Comparison of ENCODE assay signal across 8 cellular contexts in genomic region chr10:111076682-111077661, GRCh38. TPM values are rescaled to one million over a fixed set of nuclear protein-coding genes. Genes with fewer than 3 reads are reported as not detected.
DNase-seq lines count a peak whose midpoint lies in the region; ATAC-seq and TF ChIP-seq lines count a peak whose summit lies in the region.

TSS of gene ADRA2A (plus strand) at chr10:111077029. CDS start at chr10:111077997, 968 bp downstream.

- H3K4me3 ChIP-seq in foreskin fibroblast (ENCODE audit: low read depth in 1 of 2, low read length in 2 of 2) (peak within 1 kb of the TSS; percentile 44 to 59), neural cell (ENCODE audit: low read length) (peak within 1 kb of the TSS; percentile 88)

- H3K36me3 Mint-ChIP-seq in CD14-positive monocyte, result peaks cover 4 to 6% of the 10 kb centered on the region in 2 donors
- H3K36me3 Mint-ChIP-seq in activated T-cell treated with anti-CD3 and anti-CD28 coated beads, Interleukin-2, amount 50 U/mL, for 4 hours (ENCODE audit: insufficient read depth), result no peaks in the 10 kb centered on the region

- peak within 1 kb of the TSS; percentile 79 for H3K4me2 ChIP-seq in neural cell (ENCODE audit: low read length)

- H3K4me1 Mint-ChIP-seq in CD14-positive monocyte, result peaks cover 18% of the 10 kb centered on the region
- peaks cover 16% of the 10 kb centered on the region for H3K4me1 Mint-ChIP-seq in activated T-cell treated with anti-CD3 and anti-CD28 coated beads, Interleukin-2, amount 50 U/mL, for 4 hours (ENCODE audit: low read depth)

- H3K27ac ChIP-seq in neural cell (ENCODE audit: low read length), result peak within 1 kb of the TSS; percentile 50

- H3K9me3 Mint-ChIP-seq in CD14-positive monocyte, result peaks cover 4 to 16% (median 11%) of the 10 kb centered on the region in 7 donors
- no peaks in the 10 kb centered on the region for H3K9me3 Mint-ChIP-seq in activated T-cell treated with anti-CD3 and anti-CD28 coated beads, Interleukin-2, amount 50 U/mL, for 4 hours

- peaks cover 6% of the 10 kb centered on the region for H3K9me3 ChIP-seq in neural cell (ENCODE audit: low read length)

- peak; percentile 36 for ATAC-seq in GM21390 (IDR thresholded peaks at IDR 0.05; ENCODE audit: unreplicated experiment)
- peak; percentile 53 to 56 for ATAC-seq in activated T-cell treated with anti-CD3 and anti-CD28 coated beads, Interleukin-2, amount 50 U/mL, for 4 hours
- ATAC-seq in GM19328 (IDR thresholded peaks at IDR 0.05; ENCODE audit: unreplicated experiment), result no peak

- peak within 1 kb of the TSS; percentile 37 for H2AFZ ChIP-seq in neural cell (ENCODE audit: low read depth, low read length)

- H3K79me2 ChIP-seq in neural cell (replicated peaks; ENCODE audit: insufficient read depth, low read length), result no peaks in the 10 kb centered on the region

- peaks cover 39% of the 10 kb centered on the region for H3K27me3 ChIP-seq in neural cell (ENCODE audit: insufficient read depth, low read depth, low read length)

- H3F3A ChIP-seq in neural cell (ENCODE audit: insufficient read depth, low read length, poor library complexity, severe bottlenecking), result no peaks in the 10 kb centered on the region

- no peak within 1 kb of the TSS for H3K27ac Mint-ChIP-seq in CD14-positive monocyte

- H3K27me3 Mint-ChIP-seq in CD14-positive monocyte (ENCODE audit: low read depth in 3 of 3), result peaks cover 56 to 74% (median 66%) of the 10 kb centered on the region in 3 donors
- peaks cover 68% of the 10 kb centered on the region for H3K27me3 Mint-ChIP-seq in activated T-cell treated with anti-CD3 and anti-CD28 coated beads, Interleukin-2, amount 50 U/mL, for 4 hours (ENCODE audit: low read depth)

- no peak for TF ChIP-seq EP300 in neural cell (conservative IDR thresholded peaks at IDR 0.05; ENCODE audit: poor library complexity, severe bottlenecking)

- H4K20me1 ChIP-seq in neural cell (ENCODE audit: insufficient read depth), result no peaks in the 10 kb centered on the region

- TF ChIP-seq CTCF in CD14-positive monocyte (IDR thresholded peaks at IDR 0.05) (no peak), foreskin fibroblast (IDR thresholded peaks at IDR 0.05; ENCODE audit: low read depth, low read length) (no peak), neural cell (IDR thresholded peaks at IDR 0.05; ENCODE audit: poor library complexity, severe bottlenecking) (no peak)

- peak within 1 kb of the TSS; percentile 68 for H3K9ac ChIP-seq in neural cell (ENCODE audit: low read length)

- DNase-seq in CD14-positive monocyte (ENCODE audit: low spot score) (no peak), NCI-H2107 (lab: John Stamatoyannopoulos, UW) (peak; percentile 24), foreskin fibroblast (peak; percentile 26 to 65)
- no peak for DNase-seq in activated T-cell treated with anti-CD3 and anti-CD28 coated beads, Interleukin-2, amount 50 U/mL, for 4 hours
- DNase-seq in activated CD4-positive, CD25-positive, alpha-beta regulatory T cell (lab: John Stamatoyannopoulos, UW), result no peak

- intact Hi-C loops in CD14-positive monocyte (cut with micrococcal nuclease), result no loop called here

- H3K4me3 Mint-ChIP-seq in CD14-positive monocyte, result peak within 1 kb of the TSS; percentile 71 to 85
- H3K4me3 Mint-ChIP-seq in activated T-cell treated with anti-CD3 and anti-CD28 coated beads, Interleukin-2, amount 50 U/mL, for 4 hours, result peak within 1 kb of the TSS; percentile 71

- H3K36me3 ChIP-seq in neural cell (ENCODE audit: insufficient read depth, low read length), result no peaks in the 10 kb centered on the region

- peak; percentile 9 for TF ChIP-seq RAD21 in neural cell (conservative IDR thresholded peaks at IDR 0.05)

- H3K9me2 ChIP-seq in neural cell (ENCODE audit: insufficient read depth, low read length), result no peaks in the 10 kb centered on the region

TF ChIP-seq in neural cell, 6 proteins besides CTCF, POLR2A, EP300 and RAD21:
- peak; percentile 44 for TF ChIP-seq POLR2AphosphoS5 (IDR thresholded peaks at IDR 0.05)
- no peak for TF ChIP-seq SMC3 (conservative IDR thresholded peaks at IDR 0.05; ENCODE audit: poor library complexity)
- TF ChIP-seq EZH2 (IDR thresholded peaks at IDR 0.05; ENCODE audit: borderline replicate concordance, insufficient read depth, low read length, poor library complexity, severe bottlenecking), result no peak
- peak; percentile 38 for TF ChIP-seq MXI1 (conservative IDR thresholded peaks at IDR 0.05; ENCODE audit: poor library complexity, severe bottlenecking)
- no peak for TF ChIP-seq TAF1 (IDR thresholded peaks at IDR 0.05; ENCODE audit: low read depth)
- TF ChIP-seq REST (IDR thresholded peaks at IDR 0.05; ENCODE audit: borderline replicate concordance), result peak; percentile 48
TF ChIP-seq in neural cell: peak in this region for 3.

RNA-seq across cellular contexts. Expression of gene ADRA2A, which starts in this region (rescaled TPM):
- polyA plus RNA-seq in CD14-positive monocyte (not detected), neural cell (1.5 and 2.5 TPM in 2 replicates)
- under 1 TPM; 0.05 to 0.10 (median 0.05) TPM for total RNA-seq in activated T-cell treated with anti-CD3 and anti-CD28 coated beads, Interleukin-2, amount 50 U/mL, for 4 hours
- polyA minus RNA-seq in neural cell, result 4.4 and 5.4 TPM in 2 replicates

Comparison
In these comparisons a context has a peak if more than half of its experiments do, and no peak if none do; other contexts are left out.
1. Peak in ATAC-seq in activated T-cell treated with anti-CD3 and anti-CD28 coated beads, Interleukin-2, amount 50 U/mL, for 4 hours; RNA of the gene not detected or under 1 TPM.
2. DNase-seq: peak in NCI-H2107 (single experiment) and foreskin fibroblast (2 of 2); none in CD14-positive monocyte (single experiment), activated T-cell treated with anti-CD3 and anti-CD28 coated beads, Interleukin-2, amount 50 U/mL, for 4 hours (single experiment) and activated CD4-positive, CD25-positive, alpha-beta regulatory T cell (0 of 4).